22 cellular contexts compared by ENCODE assay signal in genomic region chrX:151828434-151829080, GRCh38.
DNase-seq lines count a peak whose midpoint lies in the region; ATAC-seq and TF ChIP-seq lines count a peak whose summit lies in the region.
"Had no signal": no experiment of that assay in that cellular context is flagged by ENCODE, and none has a peak within 500 bp of the region (broad histone marks: within the 10 kb centered on the region; RNA-seq: fewer than 3 reads in every experiment).

No MANE protein-coding gene starts in this region.

- no peak for TF ChIP-seq CTCF in RWPE2 (IDR thresholded peaks at IDR 0.05; ENCODE audit: poor library complexity, severe bottlenecking)
- no peak for TF ChIP-seq CTCF in mesothelial cell of epicardium (IDR thresholded peaks at IDR 0.05; ENCODE audit: unreplicated experiment)

- H3K27me3 Mint-ChIP-seq in mesothelial cell of epicardium (ENCODE audit: low read depth) = no peaks in the 10 kb centered on the region
- H3K27me3 Mint-ChIP-seq in immature natural killer cell (ENCODE audit: low read depth in 3 of 3) = peaks cover under 1 to 4% (median 2%) of the 10 kb centered on the region in 3 donors

- no peak overlapping the region for H3K27ac ChIP-seq in RWPE2 (ENCODE audit: poor library complexity, severe bottlenecking)
- peak overlapping the region; percentile 32 for H3K27ac ChIP-seq in epithelial cell of prostate
- H3K27ac ChIP-seq: SJCRH30 had no signal

- H3K9me3 ChIP-seq in RWPE2 (ENCODE audit: severe bottlenecking) = no peaks in the 10 kb centered on the region
- H3K9me3 ChIP-seq: SJCRH30 had no signal

- H3K4me3 Mint-ChIP-seq in mesothelial cell of epicardium (no peak overlapping the region), immature natural killer cell (no peak overlapping the region)
- H3K4me3 Mint-ChIP-seq: CD14-positive monocyte, GM23338 had no signal

- ATAC-seq in RWPE2 (ENCODE audit: low read depth) = peak; percentile 52; the same call in 2 of the 3 replicates
- ATAC-seq: GM12878, GM23338, PC-3 had no signal

- no peak overlapping the region for H3K4me3 ChIP-seq in RWPE2 (ENCODE audit: severe bottlenecking)
- H3K4me3 ChIP-seq: GM12878, GM23338, SJCRH30 had no signal

- peak overlapping the region; percentile 60 for H3K27ac Mint-ChIP-seq in mesothelial cell of epicardium
- no peak overlapping the region for H3K27ac Mint-ChIP-seq in immature natural killer cell
- H3K27ac Mint-ChIP-seq: CD14-positive monocyte, GM23338 had no signal

- peaks cover 10% of the 10 kb centered on the region for H3K4me1 ChIP-seq in RWPE2 (ENCODE audit: insufficient read depth, poor library complexity, severe bottlenecking)
- H3K4me1 ChIP-seq: SJCRH30 had no signal

- no peaks in the 10 kb centered on the region for H3K36me3 Mint-ChIP-seq in mesothelial cell of epicardium
- H3K36me3 Mint-ChIP-seq in immature natural killer cell = no peaks in the 10 kb centered on the region
- H3K36me3 Mint-ChIP-seq: CD14-positive monocyte had no signal

- H3K36me3 ChIP-seq in RWPE2 (ENCODE audit: low read depth) = no peaks in the 10 kb centered on the region
- H3K36me3 ChIP-seq: SJCRH30 had no signal

- no peaks in the 10 kb centered on the region for H3K27me3 ChIP-seq in RWPE2 (ENCODE audit: insufficient read depth, poor library complexity, severe bottlenecking)
- H3K27me3 ChIP-seq: SJCRH30 had no signal

- H3K9me3 Mint-ChIP-seq in mesothelial cell of epicardium (peaks cover 14% of the 10 kb centered on the region), immature natural killer cell (peaks cover 0 to 2% (median 0%) of the 10 kb centered on the region in 6 donors)
- H3K9me3 Mint-ChIP-seq: GM23338 had no signal

- H3K4me1 Mint-ChIP-seq in mesothelial cell of epicardium (peaks cover 54% of the 10 kb centered on the region), immature natural killer cell (no peaks in the 10 kb centered on the region)
- H3K4me1 Mint-ChIP-seq: CD14-positive monocyte had no signal

- peak; percentile 9 for DNase-seq in GM03348 (ENCODE audit: low spot score)
- no peak for DNase-seq in RWPE2 (ENCODE audit: low spot score)
- DNase-seq in epithelial cell of prostate (ENCODE audit: low read depth, low spot score) = no peak
- DNase-seq in mesothelial cell of epicardium (ENCODE audit: low spot score in 2 of 2, unreplicated experiment in 2 of 2) = no peak
- DNase-seq in stimulated activated CD4-positive, alpha-beta T cell treated with anti-CD3 and anti-CD28 coated beads, Interleukin-2, amount 100 ng/mL, for 48 hours = no peak
- no peak for DNase-seq in immature natural killer cell
- DNase-seq in CD1c-positive myeloid dendritic cell (ENCODE audit: extremely low spot score) = no peak
- no peak for DNase-seq in inferior parietal cortex (ENCODE audit: extremely low spot score)
- DNase-seq: ACHN, DMS 273 treated with DMSO at 0.1 percent for 48 hours, DND-41, GF-D8, HCEC 1CT, NCI-H1105 treated with DMSO at 0.1 percent for 48 hours, NCI-H1694 treated with DMSO at 0.1 percent for 48 hours, NCI-H2227 treated with DMSO at 0.1 percent for 48 hours, NCI-H524, PC-3, SJCRH30 had no signal
